1 cellular context compared by ENCODE assay signal in genomic region chr2:70596739-70597138, GRCh38.
TF ChIP-seq lines count a peak whose summit lies in the region.

No MANE protein-coding gene starts in this region.

TF ChIP-seq in IMR-90, 13 proteins besides CTCF, POLR2A, EP300 and RAD21 (continued from another document):
- TF ChIP-seq ELK1 (IDR thresholded peaks at IDR 0.05; ENCODE audit: borderline replicate concordance, low read depth, low read length): no peak
- TF ChIP-seq RCOR1 (IDR thresholded peaks at IDR 0.05; ENCODE audit: insufficient replicate concordance, low read length): no peak
- no peak for TF ChIP-seq CHD1 (IDR thresholded peaks at IDR 0.05; ENCODE audit: low read depth, low read length)
- TF ChIP-seq FOS (IDR thresholded peaks at IDR 0.05; ENCODE audit: low read depth, low read length): no peak
- TF ChIP-seq CEBPB (IDR thresholded peaks at IDR 0.05; ENCODE audit: low read depth, low read length): no peak
- TF ChIP-seq BHLHE40 (IDR thresholded peaks at IDR 0.05; ENCODE audit: low read depth, low read length): no peak
- TF ChIP-seq MAZ (IDR thresholded peaks at IDR 0.05; ENCODE audit: borderline replicate concordance, low read depth, low read length): no peak
- TF ChIP-seq USF2 (IDR thresholded peaks at IDR 0.05; ENCODE audit: low read depth, low read length): no peak
- no peak for TF ChIP-seq SMC3 (IDR thresholded peaks at IDR 0.05; ENCODE audit: low read depth, low read length)
